25 cellular contexts compared by ENCODE assay signal in genomic region chr10:21501731-21502370, GRCh38. TPM values are rescaled to one million over a fixed set of nuclear protein-coding genes. Genes with fewer than 3 reads are reported as not detected.
A peak's percentile ranks its signal among the peaks of the same experiment; 100 is the strongest.
DNase-seq lines count a peak whose midpoint lies in the region; ATAC-seq and TF ChIP-seq lines count a peak whose summit lies in the region.
"Had no signal": no experiment of that assay in that cellular context is flagged by ENCODE, and none has a peak within 500 bp of the region (broad histone marks: within the 10 kb centered on the region; RNA-seq: fewer than 3 reads in every experiment).

No MANE protein-coding gene starts in this region.

- H3K23ac ChIP-seq in H9 (ENCODE audit: insufficient read length, low read depth, low read length), result no peak overlapping the region

- peaks cover 15% of the 10 kb centered on the region for H3K23me2 ChIP-seq in H9 (ENCODE audit: insufficient read length, low read depth, low read length, poor library complexity, severe bottlenecking)

- no peak overlapping the region for H2BK120ac ChIP-seq in H9 (ENCODE audit: low read depth, low read length, poor library complexity, severe bottlenecking)

- no peak overlapping the region for H3K18ac ChIP-seq in H9 (ENCODE audit: insufficient read length, low read depth, low read length)

- no peak overlapping the region for H4K5ac ChIP-seq in H9 (ENCODE audit: insufficient read length, low read depth, low read length)

- H2BK12ac ChIP-seq in H9 (ENCODE audit: insufficient read length, low read depth, low read length), result no peak overlapping the region

- BruUV-seq in Panc1 (replicated peaks; lab: Mats Ljungman, UMichigan), result no TSS peak

- DNase-seq in H9, result no peak
- DNase-seq in Panc1 (ENCODE audit: low read depth, low spot score), result no peak
- DNase-seq in epithelial cell of esophagus (ENCODE audit: low read depth), result peak; percentile 8
- peak; percentile 11 for DNase-seq in osteocyte (ENCODE audit: extremely low spot score, unreplicated experiment)
- DNase-seq in NCI-H446 (lab: John Stamatoyannopoulos, UW), result no peak
- DNase-seq in NCI-H345 treated with DMSO at 0.1 percent for 48 hours (lab: John Stamatoyannopoulos, UW; ENCODE audit: unreplicated experiment), result no peak
- DNase-seq: activated CD4-positive, alpha-beta memory T cell treated with anti-CD3 and anti-CD28 coated beads, Interleukin-2, amount 10 ng/mL, durations not matched to agents 7 days and 5 days; activated CD4-positive, alpha-beta T cell treated with anti-CD3 and anti-CD28 coated beads for 1 hour; activated naive CD4-positive, alpha-beta T cell treated with anti-CD3 and anti-CD28 coated beads, Interleukin-2, amount 50 U/mL, for 16 hours; DMS153; effector CD4-positive, alpha-beta T cell; left lung; NCI-H1092; NCI-H187; NCI-H526; Peyer's patch; SHP77 treated with DMSO at 0.1 percent for 48 hours; stimulated activated CD4-positive, alpha-beta T cell treated with anti-CD3 and anti-CD28 coated beads, Interleukin-4, amount 100 ng/mL, for 24 hours; T-helper 2 cell had no signal

- no peak overlapping the region for H3K9ac ChIP-seq in H9 (ENCODE audit: extremely low read depth, insufficient read length, low read length)
- H3K9ac ChIP-seq: BLaER1 treated with 17β-estradiol and CSF1 and Interleukin-3, amounts not matched to agents 10 nM and 100 nM had no signal

- H4K91ac ChIP-seq in H9 (ENCODE audit: insufficient read length, low read depth, low read length), result no peak overlapping the region

- ATAC-seq in Panc1 (0 out of 2 replicates have a peak, but pooled peaks have one; percentile 3), HG02970 (IDR thresholded peaks at IDR 0.05; ENCODE audit: low FRiP score, unreplicated experiment) (no peak), GM19351 (IDR thresholded peaks at IDR 0.05; ENCODE audit: unreplicated experiment) (no peak)
- ATAC-seq: left lung had no signal

- H3K27ac Mint-ChIP-seq in H9 (peak overlapping the region in 2 of 3 experiments; percentile 57 to 83; a peak in 4 of 7 replicates), osteocyte (ENCODE audit: unreplicated experiment) (no peak overlapping the region)
- H3K27ac Mint-ChIP-seq: activated CD4-positive, alpha-beta memory T cell treated with anti-CD3 and anti-CD28 coated beads, Interleukin-2, amount 10 ng/mL, durations not matched to agents 7 days and 5 days; activated T-helper 2 cell treated with anti-CD3 and anti-CD28 coated beads, Interferon-gamma antibody, Interleukin-2, Interleukin-4, amounts not matched to agents 10 μg/mL and 5 μg/mL and 100 μg/mL, durations not matched to agents 14 hours and 24 hours and 36 hours had no signal

- H3K4me1 Mint-ChIP-seq in H9, result peaks cover 78 to 87% of the 10 kb centered on the region in 2 experiments
- peaks cover 22% of the 10 kb centered on the region for H3K4me1 Mint-ChIP-seq in osteocyte (ENCODE audit: unreplicated experiment)

- no peak overlapping the region for H3K56ac ChIP-seq in H9 (ENCODE audit: insufficient read length, low read depth, low read length)

- no peak overlapping the region for H3T11ph ChIP-seq in H9 (ENCODE audit: low read length)

- H3K27ac ChIP-seq in H9 (ENCODE audit: insufficient read length, low read depth, low read length), result no peak overlapping the region
- H3K27ac ChIP-seq in Panc1 (ENCODE audit: low read length), result peak overlapping the region; percentile 63
- H3K27ac ChIP-seq: BLaER1 treated with 17β-estradiol and CSF1 and Interleukin-3, amounts not matched to agents 10 nM and 100 nM; epithelial cell of prostate; left lung; Peyer's patch; prostate gland had no signal

- no peaks in the 10 kb centered on the region for H3K79me1 ChIP-seq in H9 (ENCODE audit: insufficient read depth, low read depth, low read length, poor library complexity, severe bottlenecking)

- no peaks in the 10 kb centered on the region for H4K20me1 ChIP-seq in H9 (ENCODE audit: control insufficient read depth, insufficient read depth, insufficient read length)

- intact Hi-C loops in Panc1 (cut with micrococcal nuclease; ENCODE audit: unreplicated experiment), result no loop called here

- H3K4me1 ChIP-seq in H9 (ENCODE audit: insufficient read depth, low read length), result peaks cover 22% of the 10 kb centered on the region; the same call in 1 of the 2 replicates
- peaks cover 49% of the 10 kb centered on the region for H3K4me1 ChIP-seq in Panc1 (ENCODE audit: control insufficient read depth, insufficient read depth, low read length)
- H3K4me1 ChIP-seq: prostate gland had no signal

- CTCF ChIA-PET in Panc1 (lab: Charles Lee), result no interaction called here

- H2AK5ac ChIP-seq in H9 (ENCODE audit: insufficient read length, low read length), result no peak overlapping the region

- H4K8ac ChIP-seq in H9 (replicated peaks; ENCODE audit: insufficient read length, low read depth, low read length), result no peak overlapping the region

- H2BK20ac ChIP-seq in H9 (ENCODE audit: low read depth, low read length, poor library complexity, severe bottlenecking), result no peak overlapping the region

- no peaks in the 10 kb centered on the region for H3K36me3 ChIP-seq in Panc1 (ENCODE audit: control insufficient read depth, insufficient read depth, low read length)
- H3K36me3 ChIP-seq: BLaER1 treated with 17β-estradiol and CSF1 and Interleukin-3, amounts not matched to agents 10 nM and 100 nM; left lung; Peyer's patch; prostate gland had no signal

- peak overlapping the region; percentile 1 for H3K4me2 ChIP-seq in H9 (ENCODE audit: insufficient read depth, insufficient read length, low read length)
- H3K4me2 ChIP-seq: BLaER1 treated with 17β-estradiol and CSF1 and Interleukin-3, amounts not matched to agents 10 nM and 100 nM had no signal

- in situ Hi-C loops in Panc1 (cut with HindIII; ENCODE audit: low pct_unique_long_range_greater_than_20kb, low sequenced_read_pairs), result no loop called here

- POLR2A ChIA-PET in Panc1 (lab: Charles Lee), result no interaction called here

- no peaks in the 10 kb centered on the region; a peak in 1 of 5 replicates for H3K9me3 Mint-ChIP-seq in H9
- no peaks in the 10 kb centered on the region for H3K9me3 Mint-ChIP-seq in osteocyte (ENCODE audit: unreplicated experiment)
- H3K9me3 Mint-ChIP-seq: activated CD4-positive, alpha-beta memory T cell treated with anti-CD3 and anti-CD28 coated beads, Interleukin-2, amount 10 ng/mL, durations not matched to agents 7 days and 5 days; activated T-helper 2 cell treated with anti-CD3 and anti-CD28 coated beads, Interferon-gamma antibody, Interleukin-2, Interleukin-4, amounts not matched to agents 10 μg/mL and 5 μg/mL and 100 μg/mL, durations not matched to agents 14 hours and 24 hours and 36 hours had no signal

- no peak overlapping the region for H2BK15ac ChIP-seq in H9 (ENCODE audit: low read depth, low read length)

- H3K4me3 ChIP-seq in Panc1 (ENCODE audit: low read depth in 2 of 2, low read length in 2 of 2) (no peak overlapping the region), epithelial cell of esophagus (ENCODE audit: low read length) (no peak overlapping the region)
- H3K4me3 ChIP-seq: BLaER1 treated with 17β-estradiol and CSF1 and Interleukin-3, amounts not matched to agents 10 nM and 100 nM; left lung; Peyer's patch; prostate gland had no signal

- H3K36me3 Mint-ChIP-seq in H9 (ENCODE audit: insufficient read depth in 1 of 3, low read depth in 3 of 3) (no peaks in the 10 kb centered on the region; a peak in 1 of 7 replicates), osteocyte (ENCODE audit: unreplicated experiment) (no peaks in the 10 kb centered on the region)

- H3K27me3 Mint-ChIP-seq in H9 (ENCODE audit: low read depth), result peaks cover 63% of the 10 kb centered on the region
- peaks cover 5% of the 10 kb centered on the region for H3K27me3 Mint-ChIP-seq in osteocyte (ENCODE audit: unreplicated experiment)

- no CpG with 5 or more reads among the region's 2 CpGs for WGBS in H9 (ENCODE audit: extremely low coverage, insufficient read length, low lambda C conversion rate)

- H3K4ac ChIP-seq in H9 (ENCODE audit: low read depth, low read length), result no peak overlapping the region

- H3K4me3 Mint-ChIP-seq in H9 (peak overlapping the region in 1 of 2 experiments; percentile 79; a peak in 1 of 5 replicates), osteocyte (ENCODE audit: unreplicated experiment) (no peak overlapping the region)
- H3K4me3 Mint-ChIP-seq: activated CD4-positive, alpha-beta memory T cell treated with anti-CD3 and anti-CD28 coated beads, Interleukin-2, amount 10 ng/mL, durations not matched to agents 7 days and 5 days had no signal

- H3K27me3 ChIP-seq in H9 (ENCODE audit: insufficient read depth, low read length), result peaks cover 28% of the 10 kb centered on the region; the same call in 1 of the 2 replicates
- H3K27me3 ChIP-seq in Panc1 (ENCODE audit: control insufficient read depth, insufficient read depth, low read length), result no peaks in the 10 kb centered on the region

- no peak overlapping the region for H2AFZ ChIP-seq in H9 (ENCODE audit: low read length)

- H3K14ac ChIP-seq in H9 (ENCODE audit: insufficient read depth, low read length), result no peak overlapping the region

- no peak for TF ChIP-seq CTCF in H9 (conservative IDR thresholded peaks at IDR 0.05)
- TF ChIP-seq CTCF in Panc1 (IDR thresholded peaks at IDR 0.05), result no peak
- no peak for TF ChIP-seq CTCF in epithelial cell of esophagus (IDR thresholded peaks at IDR 0.05; ENCODE audit: insufficient read depth, low read depth, low read length, missing control alignments)
- no peak for TF ChIP-seq CTCF in osteocyte (IDR thresholded peaks at IDR 0.05)

- no peak overlapping the region for H2BK5ac ChIP-seq in H9 (ENCODE audit: insufficient read length, low read length)

- H3K9me3 ChIP-seq in H9 (ENCODE audit: control insufficient read depth, low read depth, low read length) (no peaks in the 10 kb centered on the region), Panc1 (ENCODE audit: control insufficient read depth, insufficient read depth, low read depth, low read length) (no peaks in the 10 kb centered on the region)
- H3K9me3 ChIP-seq: left lung, Peyer's patch, prostate gland had no signal

- H3K79me2 ChIP-seq in H9 (ENCODE audit: insufficient read depth, low read length), result no peaks in the 10 kb centered on the region

RNA-seq across cellular contexts. Expression of gene SKIDA1, which starts 23.6 kb away (rescaled TPM):
- 5.4 and 5.9 TPM in 2 replicates for total RNA-seq in H9 (2021)
- 9.3 TPM for total RNA-seq in Panc1 (2021; ENCODE audit: unreplicated experiment)
- 5.8 TPM for polyA plus RNA-seq in Panc1 (2012; ENCODE audit: insufficient read length)
- 4.3 and 4.9 TPM in 2 replicates for total RNA-seq in osteocyte

RNA-seq across cellular contexts. Expression of gene MLLT10, which starts 32.2 kb away (rescaled TPM):
- total RNA-seq in H9 (2021), result 72.3 and 75.9 TPM in 2 replicates
- 33.4 TPM for total RNA-seq in Panc1 (2021; ENCODE audit: unreplicated experiment)
- 28.9 TPM for polyA plus RNA-seq in Panc1 (2012; ENCODE audit: insufficient read length)
- total RNA-seq in osteocyte, result 43.9 and 56.5 TPM in 2 replicates

Comparison
In these comparisons a context has a peak if more than half of its experiments do, and no peak if none do; other contexts are left out.
1. DNase-seq: peak in epithelial cell of esophagus (single experiment) and osteocyte (single experiment); none in H9 (single experiment), Panc1 (single experiment), NCI-H446 (0 of 2) and NCI-H345 treated with DMSO at 0.1 percent for 48 hours (single experiment).